ENCODE assay signal across 12 cellular contexts in genomic region chr6:36432151-36432633, GRCh38. TPM values are rescaled to one million over a fixed set of nuclear protein-coding genes. Genes with fewer than 3 reads are reported as not detected.
DNase-seq lines count a peak whose midpoint lies in the region; ATAC-seq, FAIRE-seq and TF ChIP-seq lines count a peak whose summit lies in the region.
"Had no signal": no experiment of that assay in that cellular context is flagged by ENCODE, and none has a peak within 500 bp of the region (broad histone marks: within the 10 kb centered on the region; RNA-seq: fewer than 3 reads in every experiment).

No MANE protein-coding gene starts in this region.

- SMC1A ChIA-PET in GM12878 (lab: Charles Lee; ENCODE audit: uncharacterized antibody, unreplicated experiment): interaction anchor here (0.7 to 1.2 kb wide), 6 partner anchors 8 to 91 kb away, joined by 3 to 5 read pairs (median 3); partner anchors contain the start of gene KCTD20

- peaks cover 15% of the 10 kb centered on the region for H3K4me1 ChIP-seq in GM12878 (ENCODE audit: control insufficient read depth, insufficient read depth, low read length)
- H3K4me1 ChIP-seq: body of pancreas had no signal

- POLR2A ChIA-PET in GM12878 (lab: Charles Lee): interaction anchor here (1.1 to 4.5 kb wide), 3 partner anchors 9 to 74 kb away, joined by 3 to 19 read pairs (median 8); no protein-coding TSS in a partner anchor

- H3K36me3 Mint-ChIP-seq in nephron (ENCODE audit: low read depth): no peaks in the 10 kb centered on the region

- no peaks in the 10 kb centered on the region for H3K9me3 ChIP-seq in GM12878 (replicated peaks; ENCODE audit: control insufficient read depth, insufficient read depth, low read length)
- H3K9me3 ChIP-seq: body of pancreas had no signal

- H3K4me1 Mint-ChIP-seq in nephron: peaks cover 16% of the 10 kb centered on the region

- TF ChIP-seq EP300 in GM12878 (IDR thresholded peaks at IDR 0.05; ENCODE audit: borderline replicate concordance in 1 of 2, control insufficient read depth in 1 of 2, low read depth in 2 of 2, low read length in 2 of 2): 0 out of 4 replicates have a peak, but pooled peaks of 1 of the 2 experiments have one; percentile 11

- H3K36me3 ChIP-seq in GM12878 (ENCODE audit: control insufficient read depth in 2 of 2, insufficient read depth in 2 of 2, low read length in 1 of 2): no peaks in the 10 kb centered on the region

- intact Hi-C loops in GM12878 (cut with micrococcal nuclease; ENCODE audit: unreplicated experiment): no loop called here

- no peaks in the 10 kb centered on the region for H3K9me3 Mint-ChIP-seq in nephron

- peak; percentile 71 for ATAC-seq in GM12878
- no peak for ATAC-seq in HG02588 (IDR thresholded peaks at IDR 0.05; ENCODE audit: unreplicated experiment)
- ATAC-seq in HG03135 (IDR thresholded peaks at IDR 0.05; ENCODE audit: unreplicated experiment): no peak
- ATAC-seq: body of pancreas had no signal

- TF ChIP-seq CTCF in GM12878 (IDR thresholded peaks at IDR 0.05 in 2 of 3, conservative IDR thresholded peaks at IDR 0.05 in 1 of 3; ENCODE audit: control insufficient read depth in 2 of 3, extremely low read depth in 1 of 3, insufficient read depth in 1 of 3, low read depth in 3 of 3, low read length in 3 of 3) (no peak), nephron (IDR thresholded peaks at IDR 0.05; ENCODE audit: unreplicated experiment in 3 of 3) (no peak)

- H2AFZ ChIP-seq in GM12878 (ENCODE audit: control insufficient read depth, low read depth, low read length): peak overlapping the region; percentile 20

- no peak for TF ChIP-seq RAD21 in GM12878 (IDR thresholded peaks at IDR 0.05; ENCODE audit: insufficient read depth, low read depth, low read length)

- no peak for TF ChIP-seq POLR2A in GM12878 (IDR thresholded peaks at IDR 0.05; ENCODE audit: low read depth, low read length)

- FAIRE-seq in GM12878 (lab: Jason Lieb, UNC): no peak
- FAIRE-seq: endothelial cell of umbilical vein had no signal

- H3K27me3 ChIP-seq in GM12878 (replicated peaks in 1 of 2; ENCODE audit: control insufficient read depth in 2 of 2, insufficient read depth in 2 of 2, low read length in 1 of 2): no peaks in the 10 kb centered on the region
- H3K27me3 ChIP-seq: body of pancreas had no signal

- H3K9ac ChIP-seq in GM12878 (ENCODE audit: control insufficient read depth, insufficient read depth, low read length): peak overlapping the region; percentile 8; the same call in 1 of the 2 replicates

- WGBS in GM12878 (ENCODE audit: insufficient coverage, insufficient replicate concordance, low lambda C conversion rate, missing lambda C conversion rate): 44% methylated on average over 4 of the region's 4 CpGs

- H3K27ac Mint-ChIP-seq in nephron: peak overlapping the region in 2 of 3 experiments; percentile 34 to 41

- RAD21 ChIA-PET in GM12878 (lab: Charles Lee; ENCODE audit: unreplicated experiment): interaction anchor here (1.0 to 2.6 kb wide), 5 partner anchors 9 to 250 kb away, joined by 3 to 8 read pairs (median 3); no protein-coding TSS in a partner anchor

- peak; percentile 93 for DNase-seq in EL
- DNase-seq in HS-27A (ENCODE audit: low read depth): peak; percentile 75
- DNase-seq in GM12878 (ENCODE audit: low read depth, low spot score): no peak
- DNase-seq in NCI-H524 treated with DMSO at 0.1 percent for 48 hours (lab: John Stamatoyannopoulos, UW): no peak
- DNase-seq in MV-4-11 (lab: John Stamatoyannopoulos, UW): no peak
- DNase-seq: body of pancreas; NCI-H2171 treated with DMSO at 0.1 percent for 48 hours; stimulated activated CD4-positive, alpha-beta T cell treated with anti-CD3 and anti-CD28 coated beads, Interleukin-4, amount 100 ng/mL, for 4 hours had no signal

- CTCF ChIA-PET in GM12878 (lab: Yijun Ruan, JAX): interaction anchor here (0.6 to 1.8 kb wide), 5 partner anchors 9 to 231 kb away, joined by 3 to 8 read pairs (median 3); no protein-coding TSS in a partner anchor

- no peaks in the 10 kb centered on the region for H4K20me1 ChIP-seq in GM12878 (ENCODE audit: control insufficient read depth, insufficient read depth)

- no peak overlapping the region for H3K4me3 ChIP-seq in GM12878
- H3K4me3 ChIP-seq: body of pancreas had no signal

- H3K27me3 Mint-ChIP-seq in nephron (ENCODE audit: low read depth): no peaks in the 10 kb centered on the region

- no peak overlapping the region for H3K4me3 Mint-ChIP-seq in nephron

- no TSS peak for BruUV-seq in GM12878 (replicated peaks; lab: Mats Ljungman, UMichigan)

- H3K4me2 ChIP-seq in GM12878 (ENCODE audit: control insufficient read depth, insufficient read depth): peak overlapping the region; percentile 31

- in situ Hi-C loops in GM12878 (cut with MboI): no loop called here

- H3K79me2 ChIP-seq in GM12878 (ENCODE audit: control insufficient read depth, insufficient read depth, low read length): no peaks in the 10 kb centered on the region

- peak overlapping the region; percentile 55 for H3K27ac ChIP-seq in GM12878 (ENCODE audit: control insufficient read depth, insufficient read depth)
- H3K27ac ChIP-seq: body of pancreas had no signal

RNA-seq across cellular contexts. Expression of gene PXT1, which starts 10.5 kb away (rescaled TPM):
- total RNA-seq in GM12878 (2013; cell fraction: nucleolus; rRNA removed): not detected in 2 replicates
- total RNA-seq in GM12878 (2014; rRNA removed) (0.27 and 0.45 TPM in 2 replicates), GM12878 (2014; rRNA removed; fragmentation: Illumina TruSeq; extraction: Trizol) (0.23 and 0.27 TPM in 2 replicates), GM12878 (2021) (0.21 and 0.38 TPM in 2 replicates)
- polyA plus RNA-seq in GM12878 (2011; ENCODE audit: low read depth): 0.72 TPM
- polyA plus RNA-seq in GM12878 (2011; rRNA removed) (0.24 and 0.31 TPM in 2 replicates), GM12878 (2014; fragmentation: Illumina TruSeq; extraction: Trizol) (1.3 and 2.1 TPM in 2 replicates), GM12878 (2014; fragmentation: Nextera tagmentation; extraction: Ambion mirVana) (under 1 TPM; 0.52 to 0.60 TPM), GM12878 (2014; rRNA removed) (0.39 and 0.49 TPM in 2 replicates), GM12878 (2016; fragmentation: Nextera tagmentation; extraction: Ambion mirVana) (1 to 10 TPM; 2.5 to 2.9 TPM)
- polyA plus RNA-seq in GM12878 (2011; cell fraction: cytosol; rRNA removed): 0.30 and 0.33 TPM in 2 replicates
- 0.07 and 0.18 TPM in 2 replicates for polyA plus RNA-seq in GM12878 (2011; cell fraction: nucleus; rRNA removed)
- polyA plus RNA-seq in GM12878 (2012): 0.57 and 1.0 TPM in 2 replicates
- 0.67 and 1.1 TPM in 2 replicates for polyA minus RNA-seq in GM12878 (2011; rRNA and poly(A)+ RNA removed)
- not detected in 2 replicates for polyA minus RNA-seq in GM12878 (2011; cell fraction: cytosol; rRNA and poly(A)+ RNA removed)
- polyA minus RNA-seq in GM12878 (2011; cell fraction: nucleus; rRNA and poly(A)+ RNA removed): 0.48 and 0.57 TPM in 2 replicates
- total RNA-seq: body of pancreas, endothelial cell of umbilical vein had no signal
- polyA plus RNA-seq: endothelial cell of umbilical vein had no signal

RNA-seq across cellular contexts. Expression of gene KCTD20, which starts 10.6 kb away (rescaled TPM):
- total RNA-seq in GM12878 (2013; cell fraction: nucleolus; rRNA removed): 48.5 and 51.1 TPM in 2 replicates
- 66.0 and 83.5 TPM in 2 replicates for total RNA-seq in GM12878 (2014; rRNA removed)
- total RNA-seq in GM12878 (2014; rRNA removed; fragmentation: Illumina TruSeq; extraction: Trizol): 73.5 and 77.0 TPM in 2 replicates
- 51.6 and 52.7 TPM in 2 replicates for total RNA-seq in GM12878 (2021)
- polyA plus RNA-seq in GM12878 (2011; ENCODE audit: low read depth): 33.3 TPM
- 68.6 and 82.3 TPM in 2 replicates for polyA plus RNA-seq in GM12878 (2011; rRNA removed)
- 36.0 and 40.0 TPM in 2 replicates for polyA plus RNA-seq in GM12878 (2011; cell fraction: cytosol; rRNA removed)
- polyA plus RNA-seq in GM12878 (2011; cell fraction: nucleus; rRNA removed): 11.6 and 13.6 TPM in 2 replicates
- 36.2 and 37.7 TPM in 2 replicates for polyA plus RNA-seq in GM12878 (2012)
- polyA plus RNA-seq in GM12878 (2014; fragmentation: Illumina TruSeq; extraction: Trizol): 61.7 and 70.5 TPM in 2 replicates
- polyA plus RNA-seq in GM12878 (2014; fragmentation: Nextera tagmentation; extraction: Ambion mirVana): 10 to 100 TPM; 18.1 to 20.1 TPM
- 40.4 and 48.2 TPM in 2 replicates for polyA plus RNA-seq in GM12878 (2014; rRNA removed)
- polyA plus RNA-seq in GM12878 (2016; fragmentation: Nextera tagmentation; extraction: Ambion mirVana): 10 to 100 TPM; 44.3 to 49.5 TPM
- 69.0 and 78.3 TPM in 2 replicates for polyA minus RNA-seq in GM12878 (2011; rRNA and poly(A)+ RNA removed)
- polyA minus RNA-seq in GM12878 (2011; cell fraction: cytosol; rRNA and poly(A)+ RNA removed): 25.9 and 27.6 TPM in 2 replicates
- polyA minus RNA-seq in GM12878 (2011; cell fraction: nucleus; rRNA and poly(A)+ RNA removed): 13.5 and 24.4 TPM in 2 replicates

RNA-seq across cellular contexts. Expression of gene ETV7, which starts 44.7 kb away (rescaled TPM):
- total RNA-seq in GM12878 (2013; cell fraction: nucleolus; rRNA removed): 0.25 TPM in 1 of 2 replicates, not detected in the other
- 1.8 and 2.6 TPM in 2 replicates for total RNA-seq in GM12878 (2014; rRNA removed)
- 1.1 and 1.3 TPM in 2 replicates for total RNA-seq in GM12878 (2014; rRNA removed; fragmentation: Illumina TruSeq; extraction: Trizol)
- total RNA-seq in GM12878 (2021): 1.6 and 1.9 TPM in 2 replicates
- polyA plus RNA-seq in GM12878 (2011; ENCODE audit: low read depth): 2.2 TPM
- polyA plus RNA-seq in GM12878 (2011; rRNA removed): 0.04 TPM in 1 of 2 replicates, not detected in the other
- polyA plus RNA-seq in GM12878 (2011; cell fraction: cytosol; rRNA removed): 0.06 and 0.07 TPM in 2 replicates
- not detected in 2 replicates for polyA plus RNA-seq in GM12878 (2011; cell fraction: nucleus; rRNA removed)
- 4.4 and 5.6 TPM in 2 replicates for polyA plus RNA-seq in GM12878 (2012)
- polyA plus RNA-seq in GM12878 (2014; fragmentation: Illumina TruSeq; extraction: Trizol): 1.3 TPM in 2 replicates
- polyA plus RNA-seq in GM12878 (2014; fragmentation: Nextera tagmentation; extraction: Ambion mirVana): under 1 TPM; 0.23 to 0.27 TPM
- polyA plus RNA-seq in GM12878 (2014; rRNA removed): 1.8 and 2.1 TPM in 2 replicates
- 1 to 10 TPM; 1.2 to 1.5 TPM for polyA plus RNA-seq in GM12878 (2016; fragmentation: Nextera tagmentation; extraction: Ambion mirVana)
- polyA minus RNA-seq in GM12878 (2011; rRNA and poly(A)+ RNA removed): 0.26 TPM in 1 of 2 replicates, not detected in the other
- polyA minus RNA-seq in GM12878 (2011; cell fraction: cytosol; rRNA and poly(A)+ RNA removed): not detected in 2 replicates
- 0.12 TPM in 1 of 2 replicates, not detected in the other for polyA minus RNA-seq in GM12878 (2011; cell fraction: nucleus; rRNA and poly(A)+ RNA removed)

Comparison
In these comparisons a context has a peak if more than half of its experiments do, and no peak if none do; other contexts are left out.
1. DNase-seq: peak in EL (single experiment) and HS-27A (single experiment); none in GM12878 (single experiment), NCI-H524 treated with DMSO at 0.1 percent for 48 hours (single experiment) and MV-4-11 (single experiment).